18 cellular contexts compared by ENCODE assay signal in genomic region chr14:25757364-25757763, GRCh38.
DNase-seq lines count a peak whose midpoint lies in the region; FAIRE-seq and TF ChIP-seq lines count a peak whose summit lies in the region.
"Had no signal": no experiment of that assay in that cellular context is flagged by ENCODE, and none has a peak within 500 bp of the region (broad histone marks: within the 10 kb centered on the region; RNA-seq: fewer than 3 reads in every experiment).

No MANE protein-coding gene starts in this region.

- H3K4ac ChIP-seq in H1 (replicated peaks; ENCODE audit: insufficient read length, low read depth, low read length) = peak overlapping the region; percentile 28

- TF ChIP-seq CTCF in H1 (IDR thresholded peaks at IDR 0.05; ENCODE audit: control extremely low read depth in 1 of 3, insufficient read depth in 1 of 3, low read depth in 1 of 3, low read length in 3 of 3) = no peak

- no peaks in the 10 kb centered on the region for H3K23me2 ChIP-seq in H1 (ENCODE audit: low read depth, low read length)

- H4K5ac ChIP-seq in H1 (ENCODE audit: insufficient read length, low read depth, low read length) = peak overlapping the region; percentile 55

- peak in 1 of 2 experiments; percentile 43 for DNase-seq in H1 (ENCODE audit: low read depth in 1 of 2, low spot score in 2 of 2)
- no peak for DNase-seq in GM03348 (ENCODE audit: low spot score)
- DNase-seq in stimulated activated CD4-positive, alpha-beta T cell treated with anti-CD3 and anti-CD28 coated beads, Interleukin-1b, Interleukin-23, amount 100 ng/mL, for 48 hours = no peak
- DNase-seq in NCI-H82 (lab: John Stamatoyannopoulos, UW) = no peak
- DNase-seq in GOT3 (lab: John Stamatoyannopoulos, UW) = no peak
- DNase-seq: AML-193; CD4-positive, alpha-beta memory T cell; DMS79; GDM1; HFFc6; Karpas-422; KBM-7 had no signal

- TF ChIP-seq POLR2A in H1 (IDR thresholded peaks at IDR 0.05; ENCODE audit: control extremely low read depth in 1 of 2, low read depth in 2 of 2, low read length in 2 of 2) = no peak

- CTCF ChIA-PET in H1 (lab: Charles Lee; ENCODE audit: partially characterized antibody) = no interaction called here

- H2BK120ac ChIP-seq in H1 (replicated peaks; ENCODE audit: low read depth, low read length) = no peak overlapping the region

- FAIRE-seq in H1 (lab: Jason Lieb, UNC) = no peak
- FAIRE-seq: A204.1, H54, HepG2 had no signal

- H3K27me3 ChIP-seq in HUES48 (ENCODE audit: control insufficient read depth, insufficient read depth, low read length) (no peaks in the 10 kb centered on the region), H1 (replicated peaks in 1 of 4; ENCODE audit: control insufficient read depth in 3 of 4, extremely low read depth in 1 of 4, insufficient read depth in 3 of 4, low read length in 3 of 4) (peaks cover 0 to 1% (median 0%) of the 10 kb centered on the region in 4 experiments; a peak in 1 of 7 replicates), iPS-20b (ENCODE audit: insufficient read depth, low read length) (no peaks in the 10 kb centered on the region)
- H3K27me3 ChIP-seq: BLaER1 had no signal

- H3K4me3 ChIP-seq in HUES48 (ENCODE audit: low read depth, low read length) = peak overlapping the region; percentile 0; the same call in 1 of the 2 replicates
- peak overlapping the region in 1 of 4 experiments; percentile 23; a peak in 1 of 8 replicates for H3K4me3 ChIP-seq in H1 (ENCODE audit: extremely low read depth in 1 of 4, insufficient read depth in 2 of 4, low read depth in 3 of 4, low read length in 4 of 4)
- H3K4me3 ChIP-seq in iPS-20b (ENCODE audit: low read length) = peak overlapping the region; percentile 39; the same call in 1 of the 2 replicates
- H3K4me3 ChIP-seq: BLaER1 had no signal

- POLR2A ChIA-PET in H1 (lab: Charles Lee; ENCODE audit: partially characterized antibody) = no interaction called here

- no peak for TF ChIP-seq RAD21 in H1 (IDR thresholded peaks at IDR 0.05 in 1 of 2, conservative IDR thresholded peaks at IDR 0.05 in 1 of 2; ENCODE audit: low read depth in 2 of 2, low read length in 2 of 2)

- no peak overlapping the region for H2AK5ac ChIP-seq in H1 (ENCODE audit: low read depth, low read length)

- H2AFZ ChIP-seq in H1 (ENCODE audit: low read length) = no peak overlapping the region

- H3K9me3 ChIP-seq in HUES48 (ENCODE audit: control insufficient read depth, insufficient read depth, low read length) (no peaks in the 10 kb centered on the region), H1 (ENCODE audit: insufficient read depth in 2 of 2, low read depth in 1 of 2, low read length in 1 of 2) (no peaks in the 10 kb centered on the region), iPS-20b (ENCODE audit: insufficient read depth, low read depth, low read length) (no peaks in the 10 kb centered on the region)
- H3K9me3 ChIP-seq: BLaER1 had no signal

- H3K79me1 ChIP-seq in H1 (ENCODE audit: low read depth, low read length) = no peaks in the 10 kb centered on the region

- peak overlapping the region; percentile 86 for H4K91ac ChIP-seq in H1 (replicated peaks; ENCODE audit: insufficient read length, low read length)

- H2BK5ac ChIP-seq in H1 (ENCODE audit: low read depth, low read length) = peak overlapping the region; percentile 96; the same call in 1 of the 2 replicates

- no peak overlapping the region for H2BK15ac ChIP-seq in H1 (ENCODE audit: low read length)

- H3K23ac ChIP-seq in H1 (ENCODE audit: insufficient read length) = no peak overlapping the region

- H3K9ac ChIP-seq in HUES48 (ENCODE audit: low read depth, low read length) (peak overlapping the region; percentile 55; the same call in 1 of the 2 replicates), H1 (replicated peaks in 1 of 4; ENCODE audit: extremely low read depth in 1 of 4, low read depth in 3 of 4, low read length in 3 of 4) (no peak overlapping the region; a peak in 1 of 7 replicates), iPS-20b (ENCODE audit: low read depth, low read length) (peak overlapping the region; percentile 63; the same call in 1 of the 2 replicates)
- H3K9ac ChIP-seq: BLaER1 had no signal

- no peak overlapping the region for H3K18ac ChIP-seq in H1 (ENCODE audit: extremely low read depth, low read length)

- no peak for TF ChIP-seq EP300 in H1 (IDR thresholded peaks at IDR 0.05; ENCODE audit: borderline replicate concordance in 1 of 2, low read depth in 2 of 2, low read length in 2 of 2)

- H3K27ac ChIP-seq in HUES48 (ENCODE audit: low read depth, low read length) (peak overlapping the region; percentile 82), H1 (ENCODE audit: low read depth, low read length) (peak overlapping the region; percentile 65), iPS-20b (ENCODE audit: low read length) (peak overlapping the region; percentile 91)
- H3K27ac ChIP-seq: BLaER1 had no signal

- peak overlapping the region; percentile 94 for H2BK12ac ChIP-seq in H1 (ENCODE audit: low read depth, low read length)

- H3K4me2 ChIP-seq in H1 (ENCODE audit: insufficient read depth in 1 of 2, low read depth in 2 of 2, low read length in 2 of 2) = peak overlapping the region in 1 of 2 experiments; percentile 53; a peak in 3 of 4 replicates
- H3K4me2 ChIP-seq: BLaER1 had no signal

- H3K79me2 ChIP-seq in H1 (ENCODE audit: control insufficient read depth in 1 of 2, insufficient read depth in 2 of 2, low read length in 2 of 2) = no peaks in the 10 kb centered on the region

- H4K20me1 ChIP-seq in H1 (replicated peaks in 1 of 2; ENCODE audit: control insufficient read depth in 1 of 2, insufficient read depth in 2 of 2, low read length in 2 of 2) = no peaks in the 10 kb centered on the region
- H4K20me1 ChIP-seq: BLaER1 had no signal

- no peak overlapping the region for H2BK20ac ChIP-seq in H1 (ENCODE audit: low read length)

- no peak overlapping the region for H3K56ac ChIP-seq in H1 (replicated peaks; ENCODE audit: insufficient read length, low read depth, low read length)

- H3K36me3 ChIP-seq in HUES48 (ENCODE audit: control insufficient read depth, insufficient read depth, low read length) = no peaks in the 10 kb centered on the region
- no peaks in the 10 kb centered on the region for H3K36me3 ChIP-seq in H1 (ENCODE audit: control insufficient read depth in 2 of 4, insufficient read depth in 4 of 4, low read length in 3 of 4)
- no peaks in the 10 kb centered on the region for H3K36me3 ChIP-seq in iPS-20b (ENCODE audit: insufficient read depth, low read depth, low read length)
- H3K36me3 ChIP-seq: BLaER1 had no signal

- peaks cover 26% of the 10 kb centered on the region for H3K4me1 ChIP-seq in HUES48 (ENCODE audit: control insufficient read depth, insufficient read depth, low read length)
- peaks cover 4 to 9% (median 6%) of the 10 kb centered on the region in 4 experiments; a peak in 4 of 7 replicates for H3K4me1 ChIP-seq in H1 (replicated peaks in 1 of 4; ENCODE audit: control insufficient read depth in 3 of 4, insufficient read depth in 4 of 4, low read length in 3 of 4)
- peaks cover 24% of the 10 kb centered on the region for H3K4me1 ChIP-seq in iPS-20b (ENCODE audit: insufficient read depth, low read length)
- H3K4me1 ChIP-seq: BLaER1 had no signal

- 65% methylated on average over 3 of the region's 3 CpGs; no CpG with 5 or more reads in 1 of the 2 experiments for WGBS in H1 (ENCODE audit: extremely low coverage in 1 of 2, insufficient coverage in 1 of 2, insufficient read length in 1 of 2, insufficient replicate concordance in 2 of 2, low coverage in 1 of 2, low lambda C conversion rate in 2 of 2, missing lambda C conversion rate in 1 of 2), 2 experiments

- no peak overlapping the region for H3K14ac ChIP-seq in H1 (ENCODE audit: insufficient read length)

- H4K8ac ChIP-seq in H1 (ENCODE audit: extremely low read depth, insufficient read depth, low read length) = no peak overlapping the region

TF ChIP-seq in H1, 55 proteins besides CTCF, POLR2A, EP300 and RAD21:
- no peak for TF ChIP-seq POU5F1 (IDR thresholded peaks at IDR 0.05; ENCODE audit: low read depth, low read length)
- no peak for TF ChIP-seq CEBPB (IDR thresholded peaks at IDR 0.05; ENCODE audit: low read depth, low read length)
- no peak for TF ChIP-seq RFX5 (IDR thresholded peaks at IDR 0.05; ENCODE audit: borderline replicate concordance, low read depth, low read length)
- no peak for TF ChIP-seq TEAD4 (IDR thresholded peaks at IDR 0.05; ENCODE audit: low read depth, low read length)
- TF ChIP-seq BRCA1 (IDR thresholded peaks at IDR 0.05; ENCODE audit: low read depth, low read length) = no peak
- TF ChIP-seq MAFK (IDR thresholded peaks at IDR 0.05; ENCODE audit: low read depth, low read length) = no peak
- TF ChIP-seq GTF2F1 (IDR thresholded peaks at IDR 0.05; ENCODE audit: borderline replicate concordance, low read depth, low read length) = no peak
- TF ChIP-seq ZNF274 (IDR thresholded peaks at IDR 0.05; ENCODE audit: borderline replicate concordance, extremely low read depth, low read length) = no peak
- TF ChIP-seq SAP30 (IDR thresholded peaks at IDR 0.05; ENCODE audit: insufficient read depth, insufficient replicate concordance, low read length) = no peak
- TF ChIP-seq SIRT6 (IDR thresholded peaks at IDR 0.05; ENCODE audit: low read length) = no peak
- TF ChIP-seq KDM1A (IDR thresholded peaks at IDR 0.05; ENCODE audit: borderline replicate concordance, low read length) = no peak
- no peak for TF ChIP-seq BACH1 (IDR thresholded peaks at IDR 0.05; ENCODE audit: low read length)
- no peak for TF ChIP-seq TAF7 (optimal IDR thresholded peaks at IDR 0.05; ENCODE audit: borderline replicate concordance, low read depth, low read length)

Comparison
In these comparisons a context has a peak if more than half of its experiments do, and no peak if none do; other contexts are left out.
1. H3K9ac ChIP-seq: peak in HUES48 (single experiment) and iPS-20b (single experiment); none in H1 (0 of 4).
2. Peak in every context shown above with its lines, with median percentiles within 50 percentile points of each other: H3K27ac ChIP-seq.